ENCODE assay signal across 1 cellular context in genomic region chr2:219569635-219570034, GRCh38.
TF ChIP-seq lines count a peak whose summit lies in the region.

No MANE protein-coding gene starts in this region.

TF ChIP-seq in H1, 55 proteins besides CTCF, POLR2A, EP300 and RAD21:
- TF ChIP-seq NANOG (IDR thresholded peaks at IDR 0.05; ENCODE audit: insufficient read depth, low read depth, low read length, poor library complexity, severe bottlenecking) (no peak), NRF1 (IDR thresholded peaks at IDR 0.05; ENCODE audit: low read depth, low read length) (no peak), ASH2L (IDR thresholded peaks at IDR 0.05; ENCODE audit: low read length) (no peak), TCF12 (IDR thresholded peaks at IDR 0.05; ENCODE audit: low read depth, low read length) (no peak), TAF1 (IDR thresholded peaks at IDR 0.05; ENCODE audit: low read depth, low read length) (no peak), SIRT6 (IDR thresholded peaks at IDR 0.05; ENCODE audit: low read length) (no peak), CHD2 (IDR thresholded peaks at IDR 0.05; ENCODE audit: low read length) (no peak), POU5F1 (IDR thresholded peaks at IDR 0.05; ENCODE audit: low read depth, low read length) (no peak), SP1 (IDR thresholded peaks at IDR 0.05; ENCODE audit: low read depth, low read length) (no peak)
